Comparison of ENCODE assay signal across 12 cellular contexts in genomic region chr7:151550601-151551286, GRCh38. TPM values are rescaled to one million over a fixed set of nuclear protein-coding genes. Genes with fewer than 3 reads are reported as not detected.
DNase-seq lines count a peak whose midpoint lies in the region; ATAC-seq, FAIRE-seq and TF ChIP-seq lines count a peak whose summit lies in the region.
"Had no signal": no experiment of that assay in that cellular context is flagged by ENCODE, and none has a peak within 500 bp of the region (broad histone marks: within the 10 kb centered on the region; RNA-seq: fewer than 3 reads in every experiment).

No MANE protein-coding gene starts in this region.

- TF ChIP-seq CTCF in K562 (IDR thresholded peaks at IDR 0.05 in 2 of 3, conservative IDR thresholded peaks at IDR 0.05 in 1 of 3; ENCODE audit: insufficient read depth in 2 of 3, low read depth in 1 of 3, low read length in 3 of 3) (no peak), left lung (IDR thresholded peaks at IDR 0.05) (no peak)

- H3K9me1 ChIP-seq in K562 (ENCODE audit: control insufficient read depth, insufficient read depth, low read length): no peaks in the 10 kb centered on the region

- H3K9me3 ChIP-seq in K562 (replicated peaks; ENCODE audit: control insufficient read depth, insufficient read depth, low read depth, low read length) (no peaks in the 10 kb centered on the region), left lung (no peaks in the 10 kb centered on the region)
- H3K9me3 ChIP-seq: Caco-2, neutrophil had no signal

- no peaks in the 10 kb centered on the region for H3K79me2 ChIP-seq in K562 (ENCODE audit: control insufficient read depth, insufficient read depth, low read length)

- in situ Hi-C loops in K562 (cut with MboI): no loop called here

- no peak for TF ChIP-seq RAD21 in K562 (CRISPR knock-in tag; conservative IDR thresholded peaks at IDR 0.05 in 1 of 2, IDR thresholded peaks at IDR 0.05 in 1 of 2)

- no TSS peak for BruUV-seq in K562 (replicated peaks; lab: Mats Ljungman, UMichigan)

- TF ChIP-seq EP300 in K562 (IDR thresholded peaks at IDR 0.05; ENCODE audit: low read length): no peak

- intact Hi-C loops in K562 (cut with micrococcal nuclease) (no loop called here), left lung (cut with DNase I) (no loop called here)

- H3K9ac ChIP-seq in K562 (ENCODE audit: insufficient read depth in 1 of 2, low read depth in 2 of 2, low read length in 2 of 2): no peak overlapping the region

- DNase-seq in AG08396 (ENCODE audit: low spot score): peak; percentile 26
- DNase-seq in K562 (ENCODE audit: extremely low read depth in 1 of 4, low spot score in 3 of 4): peak in 1 of 4 experiments; percentile 12
- no peak for DNase-seq in left lung
- DNase-seq in superior temporal gyrus (ENCODE audit: extremely low spot score): no peak
- DNase-seq in NCI-H524 treated with DMSO at 0.1 percent for 48 hours (lab: John Stamatoyannopoulos, UW): no peak
- DNase-seq in activated CD4-positive, alpha-beta T cell treated with anti-CD3 and anti-CD28 coated beads, Interleukin-2, amount 50 U/mL, for 48 hours: no peak
- DNase-seq: activated CD4-positive, alpha-beta T cell treated with anti-CD3 and anti-CD28 coated beads for 4 hours; amygdala; Caco-2 had no signal

- H3K36me3 ChIP-seq in K562 (ENCODE audit: control insufficient read depth, insufficient read depth, low read length): no peaks in the 10 kb centered on the region
- no peaks in the 10 kb centered on the region for H3K36me3 ChIP-seq in left lung
- H3K36me3 ChIP-seq: neutrophil had no signal

- H3K27me3 ChIP-seq in K562 (ENCODE audit: control insufficient read depth in 2 of 2, insufficient read depth in 2 of 2, low read length in 2 of 2) (peaks cover 50 to 67% of the 10 kb centered on the region in 2 experiments), left lung (no peaks in the 10 kb centered on the region)

- no peak for TF ChIP-seq POLR2A in K562 (conservative IDR thresholded peaks at IDR 0.05)

- CTCF ChIA-PET in K562 (lab: Yijun Ruan, JAX; ENCODE audit: low intra/inter-chr PET ratio): no interaction called here

- POLR2A ChIA-PET in K562 (lab: Yijun Ruan, JAX): interaction anchor here (0.6 to 0.9 kb wide), 4 partner anchors 12 to 219 kb away, joined by 3 read pairs; no protein-coding TSS in a partner anchor

- peak; percentile 51 for ATAC-seq in HG03354 (IDR thresholded peaks at IDR 0.05; ENCODE audit: poor library complexity, severe bottlenecking, unreplicated experiment)
- no peak for ATAC-seq in K562
- peak; percentile 29 for ATAC-seq in left lung
- no peak for ATAC-seq in GM21529 (IDR thresholded peaks at IDR 0.05; ENCODE audit: unreplicated experiment)

- FAIRE-seq in K562 (lab: Jason Lieb, UNC): peak; percentile 63

- H4K20me1 ChIP-seq in K562 (replicated peaks; ENCODE audit: control insufficient read depth, insufficient read depth, low read length): no peaks in the 10 kb centered on the region

- H3K4me1 ChIP-seq in K562 (replicated peaks in 1 of 2; ENCODE audit: control insufficient read depth in 2 of 2, insufficient read depth in 2 of 2, low read length in 2 of 2): peaks cover 0 to 4% of the 10 kb centered on the region in 2 experiments; a peak in 1 of 5 replicates
- H3K4me1 ChIP-seq in left lung: no peaks in the 10 kb centered on the region

- no peak overlapping the region for H2AFZ ChIP-seq in K562 (ENCODE audit: low read depth, low read length)

- H3K27ac ChIP-seq in K562 (ENCODE audit: extremely low read depth, low read depth, low read length) (no peak overlapping the region), left lung (no peak overlapping the region)
- H3K27ac ChIP-seq: neutrophil had no signal

- H3K4me3 ChIP-seq in K562 (no peak overlapping the region), left lung (no peak overlapping the region)

- 3% methylated on average over 4 of the region's 4 CpGs for WGBS in K562 (ENCODE audit: insufficient coverage, low coverage, missing lambda C conversion rate)

- no peak overlapping the region for H3K4me2 ChIP-seq in K562 (ENCODE audit: insufficient read depth, low read length)

TF ChIP-seq in K562, 482 proteins besides CTCF, POLR2A, EP300 and RAD21:
- TF ChIP-seq GABPA (tag; conservative IDR thresholded peaks at IDR 0.05; ENCODE audit: low read depth): no peak
- no peak for TF ChIP-seq HIVEP1 (CRISPR knock-in tag; IDR thresholded peaks at IDR 0.05)
- TF ChIP-seq ZNF165 (CRISPR knock-in tag; IDR thresholded peaks at IDR 0.05; ENCODE audit: borderline replicate concordance): no peak
- no peak for TF ChIP-seq TFAP4 (CRISPR knock-in tag; IDR thresholded peaks at IDR 0.05; ENCODE audit: borderline replicate concordance)
- TF ChIP-seq U2AF1 (optimal IDR thresholded peaks at IDR 0.05; ENCODE audit: low read depth, low read length): no peak
- no peak for TF ChIP-seq NFYB (IDR thresholded peaks at IDR 0.05; ENCODE audit: extremely low read depth, insufficient read length)
- TF ChIP-seq STAT5A (IDR thresholded peaks at IDR 0.05; ENCODE audit: borderline replicate concordance, low read length): no peak
- TF ChIP-seq PURB (CRISPR knock-in tag; IDR thresholded peaks at IDR 0.05; ENCODE audit: low read depth): no peak

RNA-seq across cellular contexts. Expression of gene RHEB, which starts 31.0 kb away (rescaled TPM):
- 35.9 and 119 TPM in 2 replicates for total RNA-seq in K562 (2011; cell fraction: chromatin; rRNA removed; ENCODE audit: low replicate concordance)
- 22.3 and 24.1 TPM in 2 replicates for total RNA-seq in K562 (2011; cell fraction: nucleolus; rRNA removed)
- total RNA-seq in K562 (2011; cell fraction: nucleoplasm; rRNA removed): 69.2 and 108 TPM in 2 replicates
- total RNA-seq in K562 (2014; rRNA removed): 122 and 126 TPM in 2 replicates
- 213 and 243 TPM in 2 replicates for total RNA-seq in K562 (2014; rRNA removed; fragmentation: Illumina TruSeq; extraction: Trizol)
- 168 and 182 TPM in 2 replicates for total RNA-seq in K562 (2015; rRNA removed; fragmentation: Illumina TruSeq; extraction: Trizol)
- total RNA-seq in K562 (2021): 156 and 162 TPM in 2 replicates
- 139 and 249 TPM in 2 replicates for polyA plus RNA-seq in K562 (2011; rRNA removed)
- polyA plus RNA-seq in K562 (2011; cell fraction: cytosol; rRNA removed): 56.0 and 60.3 TPM in 2 replicates
- polyA plus RNA-seq in K562 (2011; cell fraction: nucleus; rRNA removed): 30.6 and 47.5 TPM in 2 replicates
- polyA plus RNA-seq in K562 (2012): 144 and 166 TPM in 2 replicates
- polyA plus RNA-seq in K562 (2014; fragmentation: Illumina TruSeq; extraction: Trizol): 152 and 189 TPM in 2 replicates
- polyA plus RNA-seq in K562 (2014; fragmentation: Nextera tagmentation; extraction: Ambion mirVana): 10 to 100 TPM; 28.5 to 35.3 TPM
- 205 and 230 TPM in 2 replicates for polyA plus RNA-seq in K562 (2014; rRNA removed)
- polyA minus RNA-seq in K562 (2011; rRNA and poly(A)+ RNA removed): 73.7 and 78.8 TPM in 2 replicates
- 30.4 and 62.8 TPM in 2 replicates for polyA minus RNA-seq in K562 (2011; cell fraction: cytosol; rRNA and poly(A)+ RNA removed)
- 19.4 and 22.0 TPM in 2 replicates for polyA minus RNA-seq in K562 (2011; cell fraction: nucleus; rRNA and poly(A)+ RNA removed)
- 100 to 1,000 TPM; 103 to 109 TPM for total RNA-seq in left lung

Comparison
In these comparisons a context has a peak if more than half of its experiments do, and no peak if none do; other contexts are left out.
1. ATAC-seq: peak in HG03354 (single experiment) and left lung (single experiment); none in K562 (single experiment) and GM21529 (single experiment).